ENCODE assay signal across 18 cellular contexts in the genomic region with DNA sequence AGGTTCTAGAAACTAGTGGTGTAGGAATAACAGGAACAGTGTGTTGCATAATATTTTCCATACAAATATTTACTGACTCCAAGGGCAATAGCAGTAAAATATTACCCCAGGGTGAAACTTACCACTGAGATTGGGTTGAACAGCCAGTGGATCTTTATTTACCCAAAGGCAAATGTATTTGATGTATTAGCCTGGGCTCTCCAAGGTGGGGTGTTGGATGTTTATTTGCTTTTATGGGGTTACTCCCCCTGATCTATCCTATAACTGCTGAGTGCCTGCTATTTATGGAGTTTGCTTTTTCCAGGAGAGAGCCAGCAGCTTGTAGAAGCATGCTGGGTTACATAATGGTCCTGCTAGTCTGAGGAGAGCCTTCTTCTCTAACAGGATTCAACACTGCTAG.
DNase-seq lines count a peak whose midpoint lies in the region; ATAC-seq and TF ChIP-seq lines count a peak whose summit lies in the region.
"Had no signal": no experiment of that assay in that cellular context is flagged by ENCODE, and none has a peak within 500 bp of the region (broad histone marks: within the 10 kb centered on the region; RNA-seq: fewer than 3 reads in every experiment).

No MANE protein-coding gene starts in this region.

- DNase-seq in heart left ventricle (no peak), right atrium auricular region (ENCODE audit: low spot score) (no peak), esophagus muscularis mucosa (ENCODE audit: extremely low spot score) (no peak), nephron progenitor cell (no peak)
- DNase-seq: activated CD4-positive, alpha-beta T cell treated with anti-CD3 and anti-CD28 coated beads for 36 hours; activated CD8-positive, alpha-beta memory T cell treated with anti-CD3 and anti-CD28 coated beads, Interleukin-2, amount 50 U/mL, for 4 hours; CD4-positive, alpha-beta T cell; dorsolateral prefrontal cortex; NCI-H2081; NCI-H69; RPMI8226; stimulated activated CD4-positive, alpha-beta T cell treated with anti-CD3 and anti-CD28 coated beads, Interleukin-2, amount 100 ng/mL, for 48 hours had no signal

- H3K27me3 ChIP-seq in heart left ventricle = no peaks in the 10 kb centered on the region
- no peaks in the 10 kb centered on the region for H3K27me3 ChIP-seq in right atrium auricular region
- no peaks in the 10 kb centered on the region for H3K27me3 ChIP-seq in esophagus muscularis mucosa
- H3K27me3 ChIP-seq: dorsolateral prefrontal cortex had no signal

- peaks cover 10% of the 10 kb centered on the region for H3K4me1 Mint-ChIP-seq in nephron
- no peaks in the 10 kb centered on the region for H3K4me1 Mint-ChIP-seq in nephron progenitor cell
- H3K4me1 Mint-ChIP-seq: neural crest cell had no signal

- peaks cover 10% of the 10 kb centered on the region for H3K9me3 Mint-ChIP-seq in nephron
- H3K9me3 Mint-ChIP-seq in nephron progenitor cell = peaks cover 25% of the 10 kb centered on the region

- H3K9me3 ChIP-seq in heart left ventricle = peaks cover 0 to 16% (median 0%) of the 10 kb centered on the region in 12 donors
- H3K9me3 ChIP-seq in right atrium auricular region = peaks cover 0 to 8% of the 10 kb centered on the region in 2 donors
- no peaks in the 10 kb centered on the region for H3K9me3 ChIP-seq in esophagus muscularis mucosa

- intact Hi-C loops in heart left ventricle (cut with DNase I) = no loop called here
- intact Hi-C loops in esophagus muscularis mucosa (cut with DNase I) = no loop called here

- H3K27ac Mint-ChIP-seq in nephron (peak overlapping the region in 2 of 3 experiments; percentile 24 to 54), nephron progenitor cell (no peak overlapping the region)
- H3K27ac Mint-ChIP-seq: activated CD4-positive, alpha-beta T cell treated with anti-CD3 and anti-CD28 coated beads for 36 hours; CD4-positive, alpha-beta T cell; T-helper 2 cell treated with Interferon-gamma antibody and Interleukin-4, amounts not matched to agents 5 μg/mL and 100 μg/mL, for 36 hours had no signal

- H3K4me3 ChIP-seq in heart left ventricle (no peak overlapping the region), right atrium auricular region (no peak overlapping the region), esophagus muscularis mucosa (no peak overlapping the region)
- H3K4me3 ChIP-seq: dorsolateral prefrontal cortex had no signal

- TF ChIP-seq POLR2A in heart left ventricle (IDR thresholded peaks at IDR 0.05) (no peak), esophagus muscularis mucosa (IDR thresholded peaks at IDR 0.05; ENCODE audit: low read depth) (no peak)

- H3K27me3 Mint-ChIP-seq in nephron (ENCODE audit: low read depth) (no peaks in the 10 kb centered on the region), nephron progenitor cell (ENCODE audit: low read depth, poor library complexity) (peaks cover 3% of the 10 kb centered on the region)

- TF ChIP-seq CTCF in heart left ventricle (IDR thresholded peaks at IDR 0.05) (no peak), right atrium auricular region (IDR thresholded peaks at IDR 0.05) (no peak), esophagus muscularis mucosa (IDR thresholded peaks at IDR 0.05) (no peak), nephron (IDR thresholded peaks at IDR 0.05; ENCODE audit: unreplicated experiment in 3 of 3) (no peak), nephron progenitor cell (IDR thresholded peaks at IDR 0.05) (no peak)

- ATAC-seq in heart left ventricle = peak; percentile 53 to 86 (median 69)
- no peak for ATAC-seq in GM18870 (IDR thresholded peaks at IDR 0.05; ENCODE audit: unreplicated experiment)
- ATAC-seq in GM18520 (IDR thresholded peaks at IDR 0.05; ENCODE audit: unreplicated experiment) = no peak
- no peak for ATAC-seq in GM21786 (IDR thresholded peaks at IDR 0.05; ENCODE audit: unreplicated experiment)
- ATAC-seq: activated CD4-positive, alpha-beta T cell treated with anti-CD3 and anti-CD28 coated beads for 36 hours had no signal

- H3K36me3 ChIP-seq in heart left ventricle (peaks cover 0 to 27% (median 0%) of the 10 kb centered on the region in 9 donors), right atrium auricular region (peaks cover 10% of the 10 kb centered on the region), esophagus muscularis mucosa (peaks cover 0 to 7% (median 0%) of the 10 kb centered on the region in 4 donors)

- H3K4me1 ChIP-seq in heart left ventricle (peaks cover 0 to 13% (median 0%) of the 10 kb centered on the region in 12 donors), right atrium auricular region (peaks cover 0 to 8% of the 10 kb centered on the region in 2 donors), esophagus muscularis mucosa (peaks cover 10 to 26% (median 13%) of the 10 kb centered on the region in 4 donors)

- H3K4me3 Mint-ChIP-seq in nephron (no peak overlapping the region), nephron progenitor cell (no peak overlapping the region)
- H3K4me3 Mint-ChIP-seq: activated CD4-positive, alpha-beta T cell treated with anti-CD3 and anti-CD28 coated beads for 36 hours; CD4-positive, alpha-beta T cell; neural crest cell; T-helper 2 cell treated with Interferon-gamma antibody and Interleukin-4, amounts not matched to agents 5 μg/mL and 100 μg/mL, for 36 hours had no signal

- H3K27ac ChIP-seq in heart left ventricle (peak overlapping the region in 2 of 12 donors; percentile 22 to 61), right atrium auricular region (peak overlapping the region in 1 of 2 donors; percentile 37), esophagus muscularis mucosa (replicated peaks in 1 of 4) (peak overlapping the region in 3 of 4 donors; percentile 50 to 59 (median 53))
- H3K27ac ChIP-seq: dorsolateral prefrontal cortex had no signal

- H3K36me3 Mint-ChIP-seq in nephron (ENCODE audit: low read depth) (no peaks in the 10 kb centered on the region), nephron progenitor cell (ENCODE audit: low read depth) (peaks cover 6% of the 10 kb centered on the region)

- TF ChIP-seq EP300 in esophagus muscularis mucosa (IDR thresholded peaks at IDR 0.05) = no peak

Comparison
In these comparisons a context has a peak if more than half of its experiments do, and no peak if none do; other contexts are left out.
1. ATAC-seq: peak in heart left ventricle (4 of 4); none in GM18870 (single experiment), GM18520 (single experiment) and GM21786 (single experiment).